ENCODE assay signal across 17 cellular contexts in the genomic region with DNA sequence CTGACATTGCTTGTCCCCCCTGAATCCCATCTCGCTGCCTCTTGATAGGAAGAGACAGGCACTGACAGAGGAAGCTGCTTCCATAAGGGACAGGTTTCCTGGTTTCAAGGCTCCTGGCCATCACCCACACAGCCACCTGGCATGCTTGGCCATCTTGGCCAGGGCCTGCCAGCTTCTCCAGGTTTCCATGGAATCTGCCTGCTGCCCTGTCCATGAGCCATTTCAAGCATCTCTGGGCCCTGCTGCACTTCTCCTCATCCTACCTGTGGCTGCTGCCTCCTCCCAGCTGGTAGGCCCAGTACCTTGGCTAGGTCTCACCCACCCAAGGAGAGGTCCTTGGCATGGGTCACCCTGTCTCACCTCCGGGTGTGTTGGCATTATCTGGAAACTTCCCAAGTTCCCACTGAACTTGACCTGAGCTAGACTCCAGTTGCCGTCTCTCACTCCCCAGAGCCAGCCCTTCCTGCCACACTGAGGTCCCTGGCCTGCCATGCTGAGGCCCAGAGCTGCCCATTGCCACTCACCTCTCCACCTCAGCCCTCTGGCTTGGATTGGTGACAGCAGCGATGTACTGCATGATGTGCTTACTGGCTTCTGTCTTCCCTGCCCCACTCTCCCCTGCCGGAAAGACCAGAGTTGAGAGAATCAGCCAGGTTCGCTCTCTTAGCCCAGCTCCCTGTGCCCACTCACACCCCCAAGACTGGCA. TPM values are rescaled to one million over a fixed set of nuclear protein-coding genes. Genes with fewer than 3 reads are reported as not detected.
DNase-seq lines count a peak whose midpoint lies in the region; ATAC-seq and TF ChIP-seq lines count a peak whose summit lies in the region.
"Had no signal": no experiment of that assay in that cellular context is flagged by ENCODE, and none has a peak within 500 bp of the region (broad histone marks: within the 10 kb centered on the region; RNA-seq: fewer than 3 reads in every experiment).

No MANE protein-coding gene starts in this region.

- H3K36me3 Mint-ChIP-seq in T-helper 2 cell treated with Interferon-gamma antibody and Interleukin-4, amounts not matched to agents 5 μg/mL and 100 μg/mL, for 36 hours (ENCODE audit: low read depth): peaks cover 82% of the 10 kb centered on the region
- H3K36me3 Mint-ChIP-seq in activated T-helper 17 cell treated with anti-CD3 and anti-CD28 coated beads, Interleukin-2, amount 50 U/mL, for 72 hours (ENCODE audit: low read depth): peaks cover 100% of the 10 kb centered on the region
- H3K36me3 Mint-ChIP-seq in natural killer cell treated with Interleukin-12 subunit alpha and Interleukin-12 subunit beta and Interleukin-15 and Interleukin-18, amount 100 ng/mL, for 72 hours: peaks cover 6% of the 10 kb centered on the region
- H3K36me3 Mint-ChIP-seq in mesothelial cell of epicardium: peaks cover 9% of the 10 kb centered on the region
- H3K36me3 Mint-ChIP-seq: brain had no signal

- H3K27me3 Mint-ChIP-seq in T-helper 2 cell treated with Interferon-gamma antibody and Interleukin-4, amounts not matched to agents 5 μg/mL and 100 μg/mL, for 36 hours (ENCODE audit: low read depth): no peaks in the 10 kb centered on the region
- H3K27me3 Mint-ChIP-seq in activated T-helper 17 cell treated with anti-CD3 and anti-CD28 coated beads, Interleukin-2, amount 50 U/mL, for 72 hours: no peaks in the 10 kb centered on the region
- no peaks in the 10 kb centered on the region for H3K27me3 Mint-ChIP-seq in natural killer cell treated with Interleukin-12 subunit alpha and Interleukin-12 subunit beta and Interleukin-15 and Interleukin-18, amount 100 ng/mL, for 72 hours
- H3K27me3 Mint-ChIP-seq in mesothelial cell of epicardium (ENCODE audit: low read depth): no peaks in the 10 kb centered on the region
- H3K27me3 Mint-ChIP-seq: brain had no signal

- no peak for TF ChIP-seq CTCF in GM12875 (IDR thresholded peaks at IDR 0.05; ENCODE audit: borderline replicate concordance, insufficient read depth, low read depth, low read length)
- TF ChIP-seq CTCF in mesothelial cell of epicardium (IDR thresholded peaks at IDR 0.05; ENCODE audit: unreplicated experiment): no peak

- H3K4me3 Mint-ChIP-seq in T-helper 2 cell treated with Interferon-gamma antibody and Interleukin-4, amounts not matched to agents 5 μg/mL and 100 μg/mL, for 36 hours: peak overlapping the region; percentile 99
- peak overlapping the region; percentile 99 for H3K4me3 Mint-ChIP-seq in activated T-helper 17 cell treated with anti-CD3 and anti-CD28 coated beads, Interleukin-2, amount 50 U/mL, for 72 hours
- peak overlapping the region; percentile 99 for H3K4me3 Mint-ChIP-seq in natural killer cell treated with Interleukin-12 subunit alpha and Interleukin-12 subunit beta and Interleukin-15 and Interleukin-18, amount 100 ng/mL, for 72 hours
- no peak overlapping the region for H3K4me3 Mint-ChIP-seq in mesothelial cell of epicardium
- H3K4me3 Mint-ChIP-seq: brain, H9 had no signal

- H3K27ac Mint-ChIP-seq in T-helper 2 cell treated with Interferon-gamma antibody and Interleukin-4, amounts not matched to agents 5 μg/mL and 100 μg/mL, for 36 hours: peak overlapping the region; percentile 99
- peak overlapping the region; percentile 95 for H3K27ac Mint-ChIP-seq in activated T-helper 17 cell treated with anti-CD3 and anti-CD28 coated beads, Interleukin-2, amount 50 U/mL, for 72 hours
- H3K27ac Mint-ChIP-seq in natural killer cell treated with Interleukin-12 subunit alpha and Interleukin-12 subunit beta and Interleukin-15 and Interleukin-18, amount 100 ng/mL, for 72 hours: peak overlapping the region; percentile 97 to 99
- no peak overlapping the region for H3K27ac Mint-ChIP-seq in mesothelial cell of epicardium
- H3K27ac Mint-ChIP-seq: H9 had no signal

- DNase-seq in T-helper 2 cell treated with Interferon-gamma antibody and Interleukin-4, amounts not matched to agents 5 μg/mL and 100 μg/mL, for 36 hours (ENCODE audit: low spot score): no peak
- DNase-seq in T-helper 2 cell: no peak
- DNase-seq in natural killer cell treated with Interleukin-12 subunit alpha and Interleukin-12 subunit beta and Interleukin-15 and Interleukin-18, amount 100 ng/mL, for 72 hours (ENCODE audit: low spot score): no peak
- DNase-seq in mesothelial cell of epicardium (ENCODE audit: low spot score in 2 of 2, unreplicated experiment in 2 of 2): no peak
- DNase-seq in kidney glomerular epithelial cell (lab: John Stamatoyannopoulos, UW): no peak
- no peak for DNase-seq in stimulated activated CD4-positive, alpha-beta T cell treated with anti-CD3 and anti-CD28 coated beads, Interleukin-4, amount 100 ng/mL, for 24 hours
- DNase-seq: 8988T; Calu3; H9; NCI-H1436 treated with DMSO at 0.1 percent for 48 hours; NCI-H345; sigmoid colon; stimulated activated CD4-positive, alpha-beta T cell treated with anti-CD3 and anti-CD28 coated beads, Interleukin-4, amount 100 ng/mL, for 1 hour had no signal

- no peaks in the 10 kb centered on the region for H3K9me3 Mint-ChIP-seq in T-helper 2 cell treated with Interferon-gamma antibody and Interleukin-4, amounts not matched to agents 5 μg/mL and 100 μg/mL, for 36 hours
- H3K9me3 Mint-ChIP-seq in activated T-helper 17 cell treated with anti-CD3 and anti-CD28 coated beads, Interleukin-2, amount 50 U/mL, for 72 hours: no peaks in the 10 kb centered on the region
- no peaks in the 10 kb centered on the region for H3K9me3 Mint-ChIP-seq in natural killer cell treated with Interleukin-12 subunit alpha and Interleukin-12 subunit beta and Interleukin-15 and Interleukin-18, amount 100 ng/mL, for 72 hours
- H3K9me3 Mint-ChIP-seq in mesothelial cell of epicardium: no peaks in the 10 kb centered on the region
- H3K9me3 Mint-ChIP-seq: brain, H9 had no signal

- peaks cover 40% of the 10 kb centered on the region for H3K4me1 Mint-ChIP-seq in T-helper 2 cell treated with Interferon-gamma antibody and Interleukin-4, amounts not matched to agents 5 μg/mL and 100 μg/mL, for 36 hours (ENCODE audit: low read depth)
- H3K4me1 Mint-ChIP-seq in activated T-helper 17 cell treated with anti-CD3 and anti-CD28 coated beads, Interleukin-2, amount 50 U/mL, for 72 hours: peaks cover 13% of the 10 kb centered on the region
- H3K4me1 Mint-ChIP-seq in natural killer cell treated with Interleukin-12 subunit alpha and Interleukin-12 subunit beta and Interleukin-15 and Interleukin-18, amount 100 ng/mL, for 72 hours (ENCODE audit: low read depth in 2 of 2): peaks cover 44 to 54% of the 10 kb centered on the region in 2 donors
- no peaks in the 10 kb centered on the region for H3K4me1 Mint-ChIP-seq in mesothelial cell of epicardium
- H3K4me1 Mint-ChIP-seq: H9 had no signal

- ATAC-seq in activated T-helper 17 cell treated with anti-CD3 and anti-CD28 coated beads, Interleukin-2, amount 50 U/mL, for 72 hours (replicated peaks): no peak
- ATAC-seq in natural killer cell treated with Interleukin-12 subunit alpha and Interleukin-12 subunit beta and Interleukin-15 and Interleukin-18, amount 100 ng/mL, for 72 hours: no peak

- peak overlapping the region; percentile 67 for H3K4me3 ChIP-seq in GM12875 (ENCODE audit: low read depth, low read length)
- H3K4me3 ChIP-seq: lung, sigmoid colon had no signal

RNA-seq across cellular contexts. Expression of gene MYO1G, which starts 2.6 kb away (rescaled TPM):
- 100 to 1,000 TPM; 316 to 649 TPM for total RNA-seq in activated T-helper 17 cell treated with anti-CD3 and anti-CD28 coated beads, Interleukin-2, amount 50 U/mL, for 72 hours
- total RNA-seq in natural killer cell treated with Interleukin-12 subunit alpha and Interleukin-12 subunit beta and Interleukin-15 and Interleukin-18, amount 100 ng/mL, for 72 hours: 100 to 1,000 TPM; 465 to 518 TPM
- 0.65 to 0.69 TPM (median 0.66 TPM) in 3 replicates for total RNA-seq in mesothelial cell of epicardium

RNA-seq across cellular contexts. Expression of gene CCM2, which starts 23.8 kb away (rescaled TPM):
- total RNA-seq in activated T-helper 17 cell treated with anti-CD3 and anti-CD28 coated beads, Interleukin-2, amount 50 U/mL, for 72 hours: 10 to 100 TPM; 69.8 to 79.3 TPM
- 10 to 100 TPM; 59.2 to 68.4 TPM for total RNA-seq in natural killer cell treated with Interleukin-12 subunit alpha and Interleukin-12 subunit beta and Interleukin-15 and Interleukin-18, amount 100 ng/mL, for 72 hours
- 32.3 to 35.1 TPM (median 34.1 TPM) in 3 replicates for total RNA-seq in mesothelial cell of epicardium

Comparison
In these comparisons a context has a peak if more than half of its experiments do, and no peak if none do; other contexts are left out.
1. RNA of gene MYO1G, which starts 2.6 kb away (total RNA-seq): 316 to 649 TPM in activated T-helper 17 cell treated with anti-CD3 and anti-CD28 coated beads, Interleukin-2, amount 50 U/mL, for 72 hours and 465 to 518 TPM in natural killer cell treated with Interleukin-12 subunit alpha and Interleukin-12 subunit beta and Interleukin-15 and Interleukin-18, amount 100 ng/mL, for 72 hours; 0.65 to 0.69 TPM in mesothelial cell of epicardium; every median in the first group is over 100 times any median in the second.